In the genomic region with DNA sequence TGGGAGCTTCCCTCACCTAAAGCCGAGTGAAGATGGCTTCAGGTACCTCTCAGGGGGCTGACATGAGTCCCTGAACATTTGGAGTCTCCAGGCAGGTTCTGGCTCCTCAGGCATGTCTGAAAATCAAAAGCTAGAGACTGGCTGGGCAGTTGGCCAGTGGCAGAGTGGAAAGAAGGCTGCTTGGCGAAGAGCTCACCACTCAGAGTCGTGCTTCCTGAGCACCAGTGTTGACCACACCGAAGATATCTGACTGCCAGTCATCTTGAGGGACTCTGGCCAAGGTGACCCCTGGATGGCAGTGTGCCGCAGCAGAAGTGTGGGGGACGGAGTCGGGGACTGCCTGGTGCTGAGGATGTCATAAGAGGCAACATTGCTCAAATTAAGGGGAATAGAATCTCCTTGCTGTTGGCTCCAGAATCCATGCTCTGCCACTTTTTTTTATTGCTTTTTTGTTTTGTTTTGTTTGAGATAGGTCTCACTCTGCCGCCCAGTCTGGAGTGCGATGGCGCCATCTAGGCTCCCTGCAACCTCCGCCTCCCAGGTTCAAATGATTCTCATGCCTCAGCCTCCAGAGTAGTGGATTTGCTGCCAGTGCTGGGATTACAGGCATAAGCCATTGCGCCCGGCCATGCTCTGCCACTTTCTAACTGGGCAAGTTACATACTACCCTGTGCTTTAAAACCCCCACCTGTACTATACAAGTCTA, we compare ENCODE assay signal across 1 cellular context.
TF ChIP-seq lines count a peak whose summit lies in the region.

No MANE protein-coding gene starts in this region.

TF ChIP-seq in H1, 55 proteins besides CTCF, POLR2A, EP300 and RAD21:
- no peak for TF ChIP-seq TCF12 (IDR thresholded peaks at IDR 0.05; ENCODE audit: low read depth, low read length)
- TF ChIP-seq GABPA (IDR thresholded peaks at IDR 0.05; ENCODE audit: borderline replicate concordance, insufficient read depth, low read length), result no peak
- no peak for TF ChIP-seq TAF7 (optimal IDR thresholded peaks at IDR 0.05; ENCODE audit: borderline replicate concordance, low read depth, low read length)
- TF ChIP-seq POU5F1 (IDR thresholded peaks at IDR 0.05; ENCODE audit: low read depth, low read length), result no peak
- no peak for TF ChIP-seq ASH2L (IDR thresholded peaks at IDR 0.05; ENCODE audit: low read length)
- TF ChIP-seq SIX5 (IDR thresholded peaks at IDR 0.05; ENCODE audit: low read depth, low read length), result no peak
- TF ChIP-seq, protein P1, sequence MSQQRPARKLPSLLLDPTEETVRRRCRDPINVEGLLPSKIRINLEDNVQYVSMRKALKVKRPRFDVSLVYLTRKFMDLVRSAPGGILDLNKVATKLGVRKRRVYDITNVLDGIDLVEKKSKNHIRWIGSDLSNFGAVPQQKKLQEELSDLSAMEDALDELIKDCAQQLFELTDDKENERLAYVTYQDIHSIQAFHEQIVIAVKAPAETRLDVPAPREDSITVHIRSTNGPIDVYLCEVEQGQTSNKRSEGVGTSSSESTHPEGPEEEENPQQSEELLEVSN (IDR thresholded peaks at IDR 0.05), result no peak
- TF ChIP-seq CBX5 (IDR thresholded peaks at IDR 0.05; ENCODE audit: low read depth, low read length), result no peak
- TF ChIP-seq CTBP2 (IDR thresholded peaks at IDR 0.05; ENCODE audit: borderline replicate concordance, insufficient read depth, insufficient read length, low read length), result no peak
- no peak for TF ChIP-seq JUN (IDR thresholded peaks at IDR 0.05; ENCODE audit: low read depth, low read length)
- no peak for TF ChIP-seq YY1 (IDR thresholded peaks at IDR 0.05; ENCODE audit: low read depth, low read length)
- TF ChIP-seq JUND (IDR thresholded peaks at IDR 0.05; ENCODE audit: low read length), result no peak
- TF ChIP-seq RBBP5 (IDR thresholded peaks at IDR 0.05; ENCODE audit: borderline replicate concordance, low read depth, low read length), result no peak
